Comparison of ENCODE assay signal across 1 cellular context in the genomic region with DNA sequence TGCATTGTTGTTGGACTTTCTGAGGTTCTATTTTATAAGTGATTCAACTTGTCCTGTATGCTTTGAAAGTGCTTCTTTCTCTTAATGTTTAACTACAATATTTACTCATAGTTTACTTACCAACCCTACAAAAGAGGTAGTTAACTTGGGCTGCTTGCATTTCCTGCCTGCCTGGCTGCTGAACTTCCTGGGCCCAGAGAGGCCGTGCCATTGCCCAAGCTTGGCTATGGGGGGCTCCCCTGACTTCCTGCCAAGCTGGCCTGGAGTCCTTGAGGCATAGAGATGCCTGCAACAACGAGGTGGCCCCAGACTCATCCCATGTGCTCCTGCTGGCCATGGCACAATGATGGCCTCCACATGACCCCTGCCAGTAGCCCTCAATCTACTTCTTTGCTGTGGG.
TF ChIP-seq lines count a peak whose summit lies in the region.

No MANE protein-coding gene starts in this region.

TF ChIP-seq in HepG2, 621 proteins besides CTCF, POLR2A, EP300 and RAD21 (continued from another document and continues in another):
- TF ChIP-seq, protein P1, sequence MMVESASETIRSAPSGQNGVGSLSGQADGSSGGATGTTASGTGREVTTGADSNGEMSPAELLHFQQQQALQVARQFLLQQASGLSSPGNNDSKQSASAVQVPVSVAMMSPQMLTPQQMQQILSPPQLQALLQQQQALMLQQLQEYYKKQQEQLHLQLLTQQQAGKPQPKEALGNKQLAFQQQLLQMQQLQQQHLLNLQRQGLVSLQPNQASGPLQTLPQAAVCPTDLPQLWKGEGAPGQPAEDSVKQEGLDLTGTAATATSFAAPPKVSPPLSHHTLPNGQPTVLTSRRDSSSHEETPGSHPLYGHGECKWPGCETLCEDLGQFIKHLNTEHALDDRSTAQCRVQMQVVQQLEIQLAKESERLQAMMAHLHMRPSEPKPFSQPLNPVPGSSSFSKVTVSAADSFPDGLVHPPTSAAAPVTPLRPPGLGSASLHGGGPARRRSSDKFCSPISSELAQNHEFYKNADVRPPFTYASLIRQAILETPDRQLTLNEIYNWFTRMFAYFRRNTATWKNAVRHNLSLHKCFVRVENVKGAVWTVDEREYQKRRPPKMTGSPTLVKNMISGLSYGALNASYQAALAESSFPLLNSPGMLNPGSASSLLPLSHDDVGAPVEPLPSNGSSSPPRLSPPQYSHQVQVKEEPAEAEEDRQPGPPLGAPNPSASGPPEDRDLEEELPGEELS (CRISPR knock-in tag; IDR thresholded peaks at IDR 0.05), result peak; percentile 45; the same call in 1 of the 2 replicates
- TF ChIP-seq, protein P2, sequence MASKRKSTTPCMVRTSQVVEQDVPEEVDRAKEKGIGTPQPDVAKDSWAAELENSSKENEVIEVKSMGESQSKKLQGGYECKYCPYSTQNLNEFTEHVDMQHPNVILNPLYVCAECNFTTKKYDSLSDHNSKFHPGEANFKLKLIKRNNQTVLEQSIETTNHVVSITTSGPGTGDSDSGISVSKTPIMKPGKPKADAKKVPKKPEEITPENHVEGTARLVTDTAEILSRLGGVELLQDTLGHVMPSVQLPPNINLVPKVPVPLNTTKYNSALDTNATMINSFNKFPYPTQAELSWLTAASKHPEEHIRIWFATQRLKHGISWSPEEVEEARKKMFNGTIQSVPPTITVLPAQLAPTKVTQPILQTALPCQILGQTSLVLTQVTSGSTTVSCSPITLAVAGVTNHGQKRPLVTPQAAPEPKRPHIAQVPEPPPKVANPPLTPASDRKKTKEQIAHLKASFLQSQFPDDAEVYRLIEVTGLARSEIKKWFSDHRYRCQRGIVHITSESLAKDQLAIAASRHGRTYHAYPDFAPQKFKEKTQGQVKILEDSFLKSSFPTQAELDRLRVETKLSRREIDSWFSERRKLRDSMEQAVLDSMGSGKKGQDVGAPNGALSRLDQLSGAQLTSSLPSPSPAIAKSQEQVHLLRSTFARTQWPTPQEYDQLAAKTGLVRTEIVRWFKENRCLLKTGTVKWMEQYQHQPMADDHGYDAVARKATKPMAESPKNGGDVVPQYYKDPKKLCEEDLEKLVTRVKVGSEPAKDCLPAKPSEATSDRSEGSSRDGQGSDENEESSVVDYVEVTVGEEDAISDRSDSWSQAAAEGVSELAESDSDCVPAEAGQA (IDR thresholded peaks at IDR 0.05; ENCODE audit: low read depth), result no peak
- TF ChIP-seq, protein P2 (CRISPR knock-in tag; IDR thresholded peaks at IDR 0.05; ENCODE audit: borderline replicate concordance), result no peak
- TF ChIP-seq, protein P3, sequence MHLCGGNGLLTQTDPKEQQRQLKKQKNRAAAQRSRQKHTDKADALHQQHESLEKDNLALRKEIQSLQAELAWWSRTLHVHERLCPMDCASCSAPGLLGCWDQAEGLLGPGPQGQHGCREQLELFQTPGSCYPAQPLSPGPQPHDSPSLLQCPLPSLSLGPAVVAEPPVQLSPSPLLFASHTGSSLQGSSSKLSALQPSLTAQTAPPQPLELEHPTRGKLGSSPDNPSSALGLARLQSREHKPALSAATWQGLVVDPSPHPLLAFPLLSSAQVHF (CRISPR knock-in tag; IDR thresholded peaks at IDR 0.05), result no peak
- TF ChIP-seq ZNF224 (CRISPR knock-in tag; IDR thresholded peaks at IDR 0.05), result no peak
- TF ChIP-seq FOXP1 (IDR thresholded peaks at IDR 0.05), result no peak
- 0 out of 2 replicates have a peak, but pooled peaks have one; percentile 8 for TF ChIP-seq FOXP1 (CRISPR knock-in tag; IDR thresholded peaks at IDR 0.05)
- TF ChIP-seq ESRRA (CRISPR knock-in tag; IDR thresholded peaks at IDR 0.05; ENCODE audit: low read depth), result no peak
- TF ChIP-seq ZNF253 (CRISPR knock-in tag; IDR thresholded peaks at IDR 0.05; ENCODE audit: borderline replicate concordance), result no peak
- no peak for TF ChIP-seq KAT7 (CRISPR knock-in tag; IDR thresholded peaks at IDR 0.05; ENCODE audit: borderline replicate concordance)
- TF ChIP-seq ZNF878 (CRISPR knock-in tag; IDR thresholded peaks at IDR 0.05), result no peak
- TF ChIP-seq U2AF2 (IDR thresholded peaks at IDR 0.05; ENCODE audit: low read depth, low read length), result no peak
- no peak for TF ChIP-seq REL (CRISPR knock-in tag; conservative IDR thresholded peaks at IDR 0.05)
- no peak for TF ChIP-seq TBX2 (CRISPR knock-in tag; IDR thresholded peaks at IDR 0.05; ENCODE audit: borderline replicate concordance)
- TF ChIP-seq, protein P4, sequence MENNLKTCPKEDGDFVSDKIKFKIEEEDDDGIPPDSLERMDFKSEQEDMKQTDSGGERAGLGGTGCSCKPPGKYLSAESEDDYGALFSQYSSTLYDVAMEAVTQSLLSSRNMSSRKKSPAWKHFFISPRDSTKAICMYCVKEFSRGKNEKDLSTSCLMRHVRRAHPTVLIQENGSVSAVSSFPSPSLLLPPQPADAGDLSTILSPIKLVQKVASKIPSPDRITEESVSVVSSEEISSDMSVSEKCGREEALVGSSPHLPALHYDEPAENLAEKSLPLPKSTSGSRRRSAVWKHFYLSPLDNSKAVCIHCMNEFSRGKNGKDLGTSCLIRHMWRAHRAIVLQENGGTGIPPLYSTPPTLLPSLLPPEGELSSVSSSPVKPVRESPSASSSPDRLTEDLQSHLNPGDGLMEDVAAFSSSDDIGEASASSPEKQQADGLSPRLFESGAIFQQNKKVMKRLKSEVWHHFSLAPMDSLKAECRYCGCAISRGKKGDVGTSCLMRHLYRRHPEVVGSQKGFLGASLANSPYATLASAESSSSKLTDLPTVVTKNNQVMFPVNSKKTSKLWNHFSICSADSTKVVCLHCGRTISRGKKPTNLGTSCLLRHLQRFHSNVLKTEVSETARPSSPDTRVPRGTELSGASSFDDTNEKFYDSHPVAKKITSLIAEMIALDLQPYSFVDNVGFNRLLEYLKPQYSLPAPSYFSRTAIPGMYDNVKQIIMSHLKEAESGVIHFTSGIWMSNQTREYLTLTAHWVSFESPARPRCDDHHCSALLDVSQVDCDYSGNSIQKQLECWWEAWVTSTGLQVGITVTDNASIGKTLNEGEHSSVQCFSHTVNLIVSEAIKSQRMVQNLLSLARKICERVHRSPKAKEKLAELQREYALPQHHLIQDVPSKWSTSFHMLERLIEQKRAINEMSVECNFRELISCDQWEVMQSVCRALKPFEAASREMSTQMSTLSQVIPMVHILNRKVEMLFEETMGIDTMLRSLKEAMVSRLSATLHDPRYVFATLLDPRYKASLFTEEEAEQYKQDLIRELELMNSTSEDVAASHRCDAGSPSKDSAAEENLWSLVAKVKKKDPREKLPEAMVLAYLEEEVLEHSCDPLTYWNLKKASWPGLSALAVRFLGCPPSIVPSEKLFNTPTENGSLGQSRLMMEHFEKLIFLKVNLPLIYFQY (CRISPR knock-in tag; IDR thresholded peaks at IDR 0.05; ENCODE audit: borderline replicate concordance), result no peak
- TF ChIP-seq PPARG (CRISPR knock-in tag; conservative IDR thresholded peaks at IDR 0.05), result no peak
- TF ChIP-seq ZNF12 (CRISPR knock-in tag; IDR thresholded peaks at IDR 0.05), result peak; percentile 20; the same call in 1 of the 2 replicates
- no peak for TF ChIP-seq ZFP37 (CRISPR knock-in tag; IDR thresholded peaks at IDR 0.05; ENCODE audit: borderline replicate concordance)
- TF ChIP-seq MEIS2 (CRISPR knock-in tag; IDR thresholded peaks at IDR 0.05), result no peak
- no peak for TF ChIP-seq ZNF143 (CRISPR knock-in tag; IDR thresholded peaks at IDR 0.05)
- no peak for TF ChIP-seq KMT2A (CRISPR knock-in tag; IDR thresholded peaks at IDR 0.05)
- peak; percentile 18; the same call in 1 of the 2 replicates for TF ChIP-seq POGZ (CRISPR knock-in tag; IDR thresholded peaks at IDR 0.05)
- no peak for TF ChIP-seq STAG1 (CRISPR knock-in tag; IDR thresholded peaks at IDR 0.05)
- TF ChIP-seq ATF7 (IDR thresholded peaks at IDR 0.05), result no peak
- no peak for TF ChIP-seq ATF7 (CRISPR knock-in tag; IDR thresholded peaks at IDR 0.05)
- TF ChIP-seq ZFP36L2 (CRISPR knock-in tag; IDR thresholded peaks at IDR 0.05), result no peak
- no peak for TF ChIP-seq RBM22 (optimal IDR thresholded peaks at IDR 0.05; ENCODE audit: low read length)
- TF ChIP-seq PHF21A (CRISPR knock-in tag; IDR thresholded peaks at IDR 0.05), result no peak
- TF ChIP-seq, protein P5, sequence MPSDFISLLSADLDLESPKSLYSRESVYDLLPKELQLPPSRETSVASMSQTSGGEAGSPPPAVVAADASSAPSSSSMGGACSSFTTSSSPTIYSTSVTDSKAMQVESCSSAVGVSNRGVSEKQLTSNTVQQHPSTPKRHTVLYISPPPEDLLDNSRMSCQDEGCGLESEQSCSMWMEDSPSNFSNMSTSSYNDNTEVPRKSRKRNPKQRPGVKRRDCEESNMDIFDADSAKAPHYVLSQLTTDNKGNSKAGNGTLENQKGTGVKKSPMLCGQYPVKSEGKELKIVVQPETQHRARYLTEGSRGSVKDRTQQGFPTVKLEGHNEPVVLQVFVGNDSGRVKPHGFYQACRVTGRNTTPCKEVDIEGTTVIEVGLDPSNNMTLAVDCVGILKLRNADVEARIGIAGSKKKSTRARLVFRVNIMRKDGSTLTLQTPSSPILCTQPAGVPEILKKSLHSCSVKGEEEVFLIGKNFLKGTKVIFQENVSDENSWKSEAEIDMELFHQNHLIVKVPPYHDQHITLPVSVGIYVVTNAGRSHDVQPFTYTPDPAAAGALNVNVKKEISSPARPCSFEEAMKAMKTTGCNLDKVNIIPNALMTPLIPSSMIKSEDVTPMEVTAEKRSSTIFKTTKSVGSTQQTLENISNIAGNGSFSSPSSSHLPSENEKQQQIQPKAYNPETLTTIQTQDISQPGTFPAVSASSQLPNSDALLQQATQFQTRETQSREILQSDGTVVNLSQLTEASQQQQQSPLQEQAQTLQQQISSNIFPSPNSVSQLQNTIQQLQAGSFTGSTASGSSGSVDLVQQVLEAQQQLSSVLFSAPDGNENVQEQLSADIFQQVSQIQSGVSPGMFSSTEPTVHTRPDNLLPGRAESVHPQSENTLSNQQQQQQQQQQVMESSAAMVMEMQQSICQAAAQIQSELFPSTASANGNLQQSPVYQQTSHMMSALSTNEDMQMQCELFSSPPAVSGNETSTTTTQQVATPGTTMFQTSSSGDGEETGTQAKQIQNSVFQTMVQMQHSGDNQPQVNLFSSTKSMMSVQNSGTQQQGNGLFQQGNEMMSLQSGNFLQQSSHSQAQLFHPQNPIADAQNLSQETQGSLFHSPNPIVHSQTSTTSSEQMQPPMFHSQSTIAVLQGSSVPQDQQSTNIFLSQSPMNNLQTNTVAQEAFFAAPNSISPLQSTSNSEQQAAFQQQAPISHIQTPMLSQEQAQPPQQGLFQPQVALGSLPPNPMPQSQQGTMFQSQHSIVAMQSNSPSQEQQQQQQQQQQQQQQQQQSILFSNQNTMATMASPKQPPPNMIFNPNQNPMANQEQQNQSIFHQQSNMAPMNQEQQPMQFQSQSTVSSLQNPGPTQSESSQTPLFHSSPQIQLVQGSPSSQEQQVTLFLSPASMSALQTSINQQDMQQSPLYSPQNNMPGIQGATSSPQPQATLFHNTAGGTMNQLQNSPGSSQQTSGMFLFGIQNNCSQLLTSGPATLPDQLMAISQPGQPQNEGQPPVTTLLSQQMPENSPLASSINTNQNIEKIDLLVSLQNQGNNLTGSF (CRISPR knock-in tag; IDR thresholded peaks at IDR 0.05), result no peak
- TF ChIP-seq GABPB1 (CRISPR knock-in tag; IDR thresholded peaks at IDR 0.05), result peak; percentile 77
- TF ChIP-seq, protein P6, sequence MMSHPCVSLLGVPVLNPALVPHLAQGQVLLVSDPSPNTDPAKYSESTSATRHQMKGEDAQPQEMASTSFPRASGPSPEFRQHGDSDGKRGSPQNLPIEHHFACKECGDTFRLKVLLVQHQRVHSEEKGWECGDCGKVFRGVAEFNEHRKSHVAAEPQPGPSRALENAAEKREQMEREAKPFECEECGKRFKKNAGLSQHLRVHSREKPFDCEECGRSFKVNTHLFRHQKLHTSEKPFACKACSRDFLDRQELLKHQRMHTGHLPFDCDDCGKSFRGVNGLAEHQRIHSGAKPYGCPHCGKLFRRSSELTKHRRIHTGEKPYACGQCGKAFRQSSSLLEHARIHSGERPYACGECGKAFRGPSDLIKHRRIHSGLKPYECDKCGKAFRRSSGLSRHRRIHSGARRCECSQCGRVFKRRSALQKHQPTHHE (CRISPR knock-in tag; IDR thresholded peaks at IDR 0.05; ENCODE audit: borderline replicate concordance), result no peak
- TF ChIP-seq ZKSCAN8 (CRISPR knock-in tag; IDR thresholded peaks at IDR 0.05; ENCODE audit: borderline replicate concordance), result no peak
- no peak for TF ChIP-seq SP4 (CRISPR knock-in tag; IDR thresholded peaks at IDR 0.05)
- TF ChIP-seq, protein P7, sequence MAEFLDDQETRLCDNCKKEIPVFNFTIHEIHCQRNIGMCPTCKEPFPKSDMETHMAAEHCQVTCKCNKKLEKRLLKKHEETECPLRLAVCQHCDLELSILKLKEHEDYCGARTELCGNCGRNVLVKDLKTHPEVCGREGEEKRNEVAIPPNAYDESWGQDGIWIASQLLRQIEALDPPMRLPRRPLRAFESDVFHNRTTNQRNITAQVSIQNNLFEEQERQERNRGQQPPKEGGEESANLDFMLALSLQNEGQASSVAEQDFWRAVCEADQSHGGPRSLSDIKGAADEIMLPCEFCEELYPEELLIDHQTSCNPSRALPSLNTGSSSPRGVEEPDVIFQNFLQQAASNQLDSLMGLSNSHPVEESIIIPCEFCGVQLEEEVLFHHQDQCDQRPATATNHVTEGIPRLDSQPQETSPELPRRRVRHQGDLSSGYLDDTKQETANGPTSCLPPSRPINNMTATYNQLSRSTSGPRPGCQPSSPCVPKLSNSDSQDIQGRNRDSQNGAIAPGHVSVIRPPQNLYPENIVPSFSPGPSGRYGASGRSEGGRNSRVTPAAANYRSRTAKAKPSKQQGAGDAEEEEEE (CRISPR knock-in tag; IDR thresholded peaks at IDR 0.05; ENCODE audit: borderline replicate concordance), result no peak
- TF ChIP-seq FOXA3 (CRISPR knock-in tag; IDR thresholded peaks at IDR 0.05), result peak; percentile 20; the same call in 1 of the 2 replicates
